8 cellular contexts compared by ENCODE assay signal in the genomic region with DNA sequence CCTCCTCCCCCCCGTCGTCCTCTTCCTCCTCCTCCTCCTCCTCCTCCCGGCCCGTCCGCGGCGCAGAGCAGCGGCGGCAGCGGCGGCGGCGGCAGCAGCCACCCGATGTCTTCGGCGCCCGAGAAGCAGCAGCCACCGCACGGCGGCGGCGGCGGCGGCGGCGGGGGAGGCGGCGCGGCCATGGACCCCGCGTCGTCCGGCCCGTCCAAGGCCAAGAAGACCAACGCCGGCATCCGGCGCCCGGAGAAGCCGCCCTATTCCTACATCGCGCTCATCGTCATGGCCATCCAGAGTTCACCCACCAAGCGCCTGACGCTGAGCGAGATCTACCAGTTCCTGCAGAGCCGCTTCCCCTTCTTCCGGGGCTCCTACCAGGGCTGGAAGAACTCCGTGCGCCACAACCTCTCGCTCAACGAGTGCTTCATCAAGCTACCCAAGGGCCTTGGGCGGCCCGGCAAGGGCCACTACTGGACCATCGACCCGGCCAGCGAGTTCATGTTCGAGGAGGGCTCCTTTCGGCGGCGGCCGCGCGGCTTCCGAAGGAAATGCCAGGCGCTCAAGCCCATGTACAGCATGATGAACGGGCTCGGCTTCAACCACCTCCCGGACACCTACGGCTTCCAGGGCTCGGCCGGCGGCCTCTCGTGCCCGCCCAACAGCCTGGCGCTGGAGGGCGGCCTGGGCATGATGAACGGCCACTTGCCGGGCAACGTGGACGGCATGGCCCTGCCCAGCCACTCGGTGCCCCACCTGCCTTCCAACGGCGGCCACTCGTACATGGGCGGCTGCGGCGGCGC. TPM values are rescaled to one million over a fixed set of nuclear protein-coding genes. Genes with fewer than 3 reads are reported as not detected.
DNase-seq lines count a peak whose midpoint lies in the region; ATAC-seq and TF ChIP-seq lines count a peak whose summit lies in the region.

A gene (plus strand): TSS at position 63 of the 797 bp plus-strand sequence. CDS start 43 bp downstream, at position 106.

- in situ Hi-C loops in IMR-90 (cut with MboI; ENCODE audit: low sequenced_read_pairs): loop anchor here (5.0 kb wide), 1 partner anchor 288 kb away; no protein-coding TSS in a partner anchor

- 0 out of 4 replicates have a peak, but pooled peaks cover 0 to 4% of the 10 kb centered on the region in 2 experiments for H3K79me1 ChIP-seq in IMR-90 (ENCODE audit: low read depth in 1 of 2, low read length in 2 of 2)

- CTCF ChIA-PET in IMR-90 (lab: Yijun Ruan, JAX): interaction anchor here (0.7 to 1.2 kb wide), 3 partner anchors 9 to 210 kb away, joined by 3 to 8 read pairs (median 3); no protein-coding TSS in a partner anchor

- peak within 1 kb of the TSS; percentile 99 for H3K23ac ChIP-seq in IMR-90 (ENCODE audit: low read depth, low read length)

- H3K36me3 Mint-ChIP-seq in dendritic cell treated with granulocyte-macrophage colony-stimulating factor and Interleukin-4, amounts not matched to agents 40 ng/mL and 50 ng/mL, for 4 days (ENCODE audit: low read depth): no peaks in the 10 kb centered on the region

- H3K27ac ChIP-seq in IMR-90 (ENCODE audit: insufficient read depth, low read length) (peak within 1 kb of the TSS; percentile 100), mucosa of rectum (ENCODE audit: low read depth in 2 of 2, low read length in 2 of 2) (peak within 1 kb of the TSS; percentile 88 to 93)

- peak within 1 kb of the TSS; percentile 73; the same call in 1 of the 2 replicates for H2AK5ac ChIP-seq in IMR-90 (ENCODE audit: low read depth, low read length)

- peak within 1 kb of the TSS; percentile 99 for H2BK5ac ChIP-seq in IMR-90 (ENCODE audit: low read depth, low read length, poor library complexity, severe bottlenecking)

- H3K4me3 Mint-ChIP-seq in dendritic cell treated with granulocyte-macrophage colony-stimulating factor and Interleukin-4, amounts not matched to agents 40 ng/mL and 50 ng/mL, for 4 days: peak within 1 kb of the TSS; percentile 61

- 0% methylated on average over 54 of the region's 89 CpGs; no CpG with 5 or more reads in 1 of the 2 experiments for WGBS in IMR-90 (ENCODE audit: extremely low coverage in 2 of 2, insufficient read length in 1 of 2), 2 experiments

- no peak for TF ChIP-seq CTCF in IMR-90 (conservative IDR thresholded peaks at IDR 0.05; ENCODE audit: low read depth, low read length)

- dilution Hi-C loops in IMR-90 (cut with HindIII; ENCODE audit: low sequenced_read_pairs, unreplicated experiment): no loop called here

- intact Hi-C loops in IMR-90 (cut with micrococcal nuclease): loop anchor here (1.0 to 2.0 kb wide), 2 partner anchors 289 to 438 kb away; no protein-coding TSS in a partner anchor
- intact Hi-C loops in dendritic cell treated with granulocyte-macrophage colony-stimulating factor and Interleukin-4, amounts not matched to agents 40 ng/mL and 50 ng/mL, for 4 days (cut with micrococcal nuclease): no loop called here

- H4K8ac ChIP-seq in IMR-90 (ENCODE audit: low read depth in 2 of 2, low read length in 2 of 2): peak within 1 kb of the TSS; percentile 62 to 84

- H3K9me3 ChIP-seq in IMR-90 (ENCODE audit: control insufficient read depth, insufficient read depth, low read length) (no peaks in the 10 kb centered on the region), mucosa of rectum (ENCODE audit: control insufficient read depth in 2 of 2, low read length in 2 of 2) (no peaks in the 10 kb centered on the region)

- peak within 1 kb of the TSS; percentile 97 for H2BK120ac ChIP-seq in IMR-90 (ENCODE audit: low read depth, low read length)

- peak within 1 kb of the TSS; percentile 86 for H4K91ac ChIP-seq in IMR-90 (ENCODE audit: insufficient read depth, low read depth, low read length)

- H3K27ac Mint-ChIP-seq in dendritic cell treated with granulocyte-macrophage colony-stimulating factor and Interleukin-4, amounts not matched to agents 40 ng/mL and 50 ng/mL, for 4 days: no peak within 1 kb of the TSS

- TF ChIP-seq RAD21 in IMR-90 (IDR thresholded peaks at IDR 0.05; ENCODE audit: low read length): no peak

- H3K9me1 ChIP-seq in IMR-90 (ENCODE audit: insufficient read depth, low read length): no peaks in the 10 kb centered on the region

- H3K4ac ChIP-seq in IMR-90 (ENCODE audit: low read depth, low read length): peak within 1 kb of the TSS; percentile 98

- H2BK20ac ChIP-seq in IMR-90 (ENCODE audit: low read depth, low read length): 0 out of 2 replicates have a peak within 1 kb of the TSS, but pooled peaks have one; percentile 73

- H3K4me1 ChIP-seq in IMR-90 (ENCODE audit: control insufficient read depth, insufficient read depth, low read length) (no peaks in the 10 kb centered on the region), mucosa of rectum (ENCODE audit: control insufficient read depth in 2 of 2, insufficient read depth in 2 of 2, low read length in 2 of 2) (peaks cover 4 to 7% of the 10 kb centered on the region in 2 donors)

- H4K20me1 ChIP-seq in IMR-90 (ENCODE audit: insufficient read depth, low read length): peaks cover 36% of the 10 kb centered on the region

- peak within 1 kb of the TSS; percentile 98 for H3K56ac ChIP-seq in IMR-90 (ENCODE audit: extremely low read depth, insufficient read depth, low read length)

- H3K27me3 ChIP-seq in IMR-90 (ENCODE audit: control insufficient read depth, insufficient read depth, low read length) (no peaks in the 10 kb centered on the region), mucosa of rectum (ENCODE audit: control insufficient read depth in 2 of 2, insufficient read depth in 2 of 2, low read length in 2 of 2) (peaks cover 27 to 54% of the 10 kb centered on the region in 2 donors)

- H3K9ac ChIP-seq in IMR-90 (ENCODE audit: low read depth, low read length) (peak within 1 kb of the TSS; percentile 100), mucosa of rectum (ENCODE audit: low read depth in 1 of 2, low read length in 2 of 2) (peak within 1 kb of the TSS; percentile 76 to 79)

- DNase-seq in AG20443 (ENCODE audit: low spot score) (peak; percentile 46), IMR-90 (peak; percentile 83), NCI-H2227 (lab: John Stamatoyannopoulos, UW; ENCODE audit: unreplicated experiment) (no peak), NCI-H187 treated with DMSO at 0.1 percent for 48 hours (lab: John Stamatoyannopoulos, UW) (no peak)

- peaks cover 93% of the 10 kb centered on the region for H3K27me3 Mint-ChIP-seq in dendritic cell treated with granulocyte-macrophage colony-stimulating factor and Interleukin-4, amounts not matched to agents 40 ng/mL and 50 ng/mL, for 4 days

- POLR2A ChIA-PET in IMR-90 (lab: Charles Lee; ENCODE audit: unreplicated experiment): interaction anchor here (0.6 to 2.2 kb wide), 20 partner anchors 8 to 1878 kb away, joined by 3 to 21 read pairs (median 4); no protein-coding TSS in a partner anchor

- H3K4me2 ChIP-seq in IMR-90 (ENCODE audit: low read depth, low read length): peak within 1 kb of the TSS; percentile 96

- TF ChIP-seq POLR2A in IMR-90 (IDR thresholded peaks at IDR 0.05; ENCODE audit: low read depth, low read length): no peak; the same call in 1 of the 2 replicates

- ATAC-seq in IMR-90 (ENCODE audit: low read depth) (no peak), HG03045 (IDR thresholded peaks at IDR 0.05; ENCODE audit: unreplicated experiment) (no peak), HG03280 (IDR thresholded peaks at IDR 0.05; ENCODE audit: unreplicated experiment) (no peak)

- peak within 1 kb of the TSS; percentile 78 for H2AFZ ChIP-seq in IMR-90 (replicated peaks; ENCODE audit: low read length, poor library complexity)

- peak within 1 kb of the TSS; percentile 98 for H3K14ac ChIP-seq in IMR-90 (replicated peaks; ENCODE audit: low read depth, low read length)

- H3K4me3 ChIP-seq in IMR-90 (ENCODE audit: insufficient read depth, low read depth, low read length) (peak within 1 kb of the TSS; percentile 99), mucosa of rectum (ENCODE audit: low read length in 2 of 2) (peak within 1 kb of the TSS; percentile 74 to 79)

- H3K18ac ChIP-seq in IMR-90 (ENCODE audit: low read depth, low read length): peak within 1 kb of the TSS; percentile 96; the same call in 1 of the 2 replicates

- H4K5ac ChIP-seq in IMR-90 (ENCODE audit: low read depth, low read length): peak within 1 kb of the TSS; percentile 90

- peak within 1 kb of the TSS; percentile 96 for H2AK9ac ChIP-seq in IMR-90 (replicated peaks; ENCODE audit: low read depth, low read length, poor library complexity)

- no peaks in the 10 kb centered on the region for H3K9me3 Mint-ChIP-seq in dendritic cell treated with granulocyte-macrophage colony-stimulating factor and Interleukin-4, amounts not matched to agents 40 ng/mL and 50 ng/mL, for 4 days

- TSS peak; percentile 68 for BruUV-seq in IMR-90 (replicated peaks; lab: Mats Ljungman, UMichigan)

- peaks cover 24% of the 10 kb centered on the region for H3K4me1 Mint-ChIP-seq in dendritic cell treated with granulocyte-macrophage colony-stimulating factor and Interleukin-4, amounts not matched to agents 40 ng/mL and 50 ng/mL, for 4 days (ENCODE audit: low read depth)

- H2BK15ac ChIP-seq in IMR-90 (ENCODE audit: low read depth, low read length): no peak within 1 kb of the TSS; the same call in 2 of the 3 replicates

- H3K36me3 ChIP-seq in IMR-90 (ENCODE audit: control insufficient read depth, insufficient read depth, low read length): peaks cover 62% of the 10 kb centered on the region
- H3K36me3 ChIP-seq in mucosa of rectum (ENCODE audit: control insufficient read depth in 2 of 2, insufficient read depth in 2 of 2, low read length in 2 of 2): no peaks in the 10 kb centered on the region

TF ChIP-seq in IMR-90, 13 proteins besides CTCF, POLR2A, EP300 and RAD21 (continues in another document):
- TF ChIP-seq, protein P1, sequence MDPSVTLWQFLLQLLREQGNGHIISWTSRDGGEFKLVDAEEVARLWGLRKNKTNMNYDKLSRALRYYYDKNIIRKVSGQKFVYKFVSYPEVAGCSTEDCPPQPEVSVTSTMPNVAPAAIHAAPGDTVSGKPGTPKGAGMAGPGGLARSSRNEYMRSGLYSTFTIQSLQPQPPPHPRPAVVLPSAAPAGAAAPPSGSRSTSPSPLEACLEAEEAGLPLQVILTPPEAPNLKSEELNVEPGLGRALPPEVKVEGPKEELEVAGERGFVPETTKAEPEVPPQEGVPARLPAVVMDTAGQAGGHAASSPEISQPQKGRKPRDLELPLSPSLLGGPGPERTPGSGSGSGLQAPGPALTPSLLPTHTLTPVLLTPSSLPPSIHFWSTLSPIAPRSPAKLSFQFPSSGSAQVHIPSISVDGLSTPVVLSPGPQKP (IDR thresholded peaks at IDR 0.05; ENCODE audit: borderline replicate concordance, low read depth, low read length): no peak
- TF ChIP-seq MAZ (IDR thresholded peaks at IDR 0.05; ENCODE audit: borderline replicate concordance, low read depth, low read length): peak; percentile 97; the same call in 1 of the 2 replicates
- TF ChIP-seq FOS (IDR thresholded peaks at IDR 0.05; ENCODE audit: low read depth, low read length): no peak
- no peak for TF ChIP-seq SMC3 (IDR thresholded peaks at IDR 0.05; ENCODE audit: low read depth, low read length)
- TF ChIP-seq NFE2L2 (IDR thresholded peaks at IDR 0.05; ENCODE audit: low read depth, low read length): no peak
- TF ChIP-seq RFX5 (IDR thresholded peaks at IDR 0.05; ENCODE audit: low read depth, low read length): no peak

RNA-seq across cellular contexts. Expression of the gene that starts here (rescaled TPM):
- total RNA-seq in IMR-90 (2012; rRNA removed): 2.7 and 4.2 TPM in 2 replicates
- 33.0 and 34.5 TPM in 2 replicates for polyA plus RNA-seq in IMR-90 (2012; rRNA removed)
- 33.7 and 84.8 TPM in 2 replicates for polyA plus RNA-seq in IMR-90 (2012; cell fraction: cytosol; rRNA removed)
- polyA plus RNA-seq in IMR-90 (2012; cell fraction: nucleus; rRNA removed; ENCODE audit: low replicate concordance): 98.2 and 101 TPM in 2 replicates

Comparison
In these comparisons a context has a peak if more than half of its experiments do, and no peak if none do; other contexts are left out.
1. DNase-seq: peak in AG20443 (single experiment) and IMR-90 (single experiment); none in NCI-H2227 (single experiment) and NCI-H187 treated with DMSO at 0.1 percent for 48 hours (single experiment).